35 cellular contexts compared by ENCODE assay signal in the genomic region with DNA sequence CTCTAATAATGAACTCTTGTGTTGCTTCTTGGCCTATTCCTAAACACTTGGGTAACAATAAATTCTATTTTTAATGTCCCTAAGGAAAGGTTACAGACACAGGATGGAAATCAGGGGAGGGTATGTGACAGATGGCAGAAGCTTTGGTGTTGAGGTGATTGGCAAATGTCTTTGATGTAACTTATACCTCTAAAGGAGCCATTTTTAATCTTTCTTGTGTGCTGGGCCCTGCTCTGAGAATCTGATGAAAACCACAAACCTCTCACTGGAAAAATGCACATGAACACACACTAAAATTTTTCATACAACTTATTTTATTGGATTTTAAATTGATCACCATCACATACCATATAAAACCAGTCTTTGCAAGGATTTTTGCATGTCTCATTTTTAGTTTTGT.
"Had no signal": no experiment of that assay in that cellular context is flagged by ENCODE, and none has a peak within 500 bp of the region (broad histone marks: within the 10 kb centered on the region; RNA-seq: fewer than 3 reads in every experiment).

No MANE protein-coding gene starts in this region.

- H3K9me3 ChIP-seq: ascending aorta, colonic mucosa had no signal

- H3K27me3 ChIP-seq: ascending aorta, cardiac muscle cell, colonic mucosa had no signal

- H3K4me1 Mint-ChIP-seq: brain had no signal

- H3K4me3 ChIP-seq: ascending aorta, cardiac muscle cell, colonic mucosa had no signal

- H3K27ac Mint-ChIP-seq: activated B cell treated with CpG ODN at 0.5 μM for 24 hours; activated CD4-positive, alpha-beta memory T cell treated with anti-CD3 and anti-CD28 coated beads for 36 hours; activated CD4-positive, alpha-beta T cell treated with anti-CD3 and anti-CD28 coated beads, Interleukin-2, amount 10 ng/mL, durations not matched to agents 24 days and 14 days; activated CD8-positive, alpha-beta T cell treated with anti-CD3 and anti-CD28 coated beads for 36 hours; activated naive CD4-positive, alpha-beta T cell treated with anti-CD3 and anti-CD28 coated beads, Interleukin-2, amount 10 ng/mL, durations not matched to agents 7 days and 5 days; activated naive CD4-positive, alpha-beta T cell treated with anti-CD3 and anti-CD28 coated beads, Interleukin-2, amount 50 U/mL, for 24 hours; activated naive CD8-positive, alpha-beta T cell; activated naive CD8-positive, alpha-beta T cell treated with anti-CD3 and anti-CD28 coated beads, Interleukin-2, amount 10 ng/mL, durations not matched to agents 7 days and 5 days; activated naive CD8-positive, alpha-beta T cell treated with anti-CD3 and anti-CD28 coated beads, Interleukin-2, amount 50 U/mL, for 24 hours; activated T-cell treated with anti-CD3 and anti-CD28 coated beads, Interleukin-2, amount 50 U/mL, for 72 hours; activated T-helper 2 cell treated with anti-CD3 and anti-CD28 coated beads, Interferon-gamma antibody, Interleukin-2, Interleukin-4, amounts not matched to agents 10 μg/mL and 5 μg/mL and 100 μg/mL, durations not matched to agents 14 hours and 24 hours and 36 hours; brain; T-helper 2 cell treated with Interferon-gamma antibody and Interleukin-4, amounts not matched to agents 5 μg/mL and 100 μg/mL, for 36 hours had no signal

- H3K36me3 ChIP-seq: ascending aorta, cardiac muscle cell, colonic mucosa had no signal

- ATAC-seq: activated CD8-positive, alpha-beta T cell treated with anti-CD3 and anti-CD28 coated beads for 36 hours; activated naive CD8-positive, alpha-beta T cell treated with anti-CD3 and anti-CD28 coated beads, Interleukin-2, amount 50 U/mL, for 24 hours; activated T-cell treated with anti-CD3 and anti-CD28 coated beads, Interleukin-2, amount 50 U/mL, for 4 hours; activated T-cell treated with anti-CD3 and anti-CD28 coated beads, Interleukin-2, amount 50 U/mL, for 72 hours had no signal

- H3K27me3 Mint-ChIP-seq: activated B cell treated with CpG ODN at 0.5 μM for 24 hours; activated CD4-positive, alpha-beta memory T cell treated with anti-CD3 and anti-CD28 coated beads for 36 hours; activated CD4-positive, alpha-beta T cell treated with anti-CD3 and anti-CD28 coated beads, Interleukin-2, amount 10 ng/mL, durations not matched to agents 24 days and 14 days; activated CD8-positive, alpha-beta T cell treated with anti-CD3 and anti-CD28 coated beads for 36 hours; activated naive CD4-positive, alpha-beta T cell treated with anti-CD3 and anti-CD28 coated beads, Interleukin-2, amount 10 ng/mL, durations not matched to agents 7 days and 5 days; activated naive CD4-positive, alpha-beta T cell treated with anti-CD3 and anti-CD28 coated beads, Interleukin-2, amount 50 U/mL, for 24 hours; activated naive CD8-positive, alpha-beta T cell; activated naive CD8-positive, alpha-beta T cell treated with anti-CD3 and anti-CD28 coated beads, Interleukin-2, amount 10 ng/mL, durations not matched to agents 7 days and 5 days; activated naive CD8-positive, alpha-beta T cell treated with anti-CD3 and anti-CD28 coated beads, Interleukin-2, amount 50 U/mL, for 24 hours; brain; central memory CD8-positive, alpha-beta T cell had no signal

- H3K27ac ChIP-seq: ascending aorta, cardiac muscle cell, colonic mucosa, VCaP had no signal

- H3K9me3 Mint-ChIP-seq: activated B cell treated with CpG ODN at 0.5 μM for 24 hours; activated naive CD4-positive, alpha-beta T cell treated with anti-CD3 and anti-CD28 coated beads, Interleukin-2, amount 50 U/mL, for 24 hours; activated T-cell treated with anti-CD3 and anti-CD28 coated beads, Interleukin-2, amount 50 U/mL, for 4 hours; central memory CD8-positive, alpha-beta T cell had no signal

- DNase-seq: activated B cell treated with CpG ODN at 0.5 μM for 24 hours; activated CD4-positive, alpha-beta memory T cell treated with anti-CD3 and anti-CD28 coated beads for 36 hours; activated CD4-positive, alpha-beta T cell treated with anti-CD3 and anti-CD28 coated beads for 4 hours; activated CD4-positive, alpha-beta T cell treated with anti-CD3 and anti-CD28 coated beads, Interleukin-2, amount 10 ng/mL, durations not matched to agents 24 days and 14 days; activated CD4-positive, alpha-beta T cell treated with anti-CD3 and anti-CD28 coated beads, Interleukin-2, amount 50 U/mL, for 1 hour; activated CD4-positive, alpha-beta T cell treated with anti-CD3 and anti-CD28 coated beads, Interleukin-2, amount 50 U/mL, for 4 hours; activated CD4-positive, CD25-positive, alpha-beta regulatory T cell treated with anti-CD3 and anti-CD28 coated beads, Interleukin-2, amount 50 U/mL, for 72 hours; activated CD8-positive, alpha-beta memory T cell treated with anti-CD3 and anti-CD28 coated beads, Interleukin-2, amount 50 U/mL, for 4 hours; activated CD8-positive, alpha-beta T cell treated with anti-CD3 and anti-CD28 coated beads for 36 hours; activated effector memory CD4-positive, alpha-beta T cell treated with Interleukin-2 at 50 U/mL for 16 hours; activated gamma-delta T cell; activated naive CD4-positive, alpha-beta T cell treated with anti-CD3 and anti-CD28 coated beads, Interleukin-2, amount 10 ng/mL, durations not matched to agents 7 days and 5 days; activated naive CD4-positive, alpha-beta T cell treated with Interleukin-2 at 50 U/mL for 16 hours; activated naive CD8-positive, alpha-beta T cell treated with anti-CD3 and anti-CD28 coated beads, Interleukin-2, amount 10 ng/mL, durations not matched to agents 7 days and 5 days; activated naive CD8-positive, alpha-beta T cell treated with anti-CD3 and anti-CD28 coated beads, Interleukin-2, amount 50 U/mL, for 24 hours; activated T-cell treated with anti-CD3 and anti-CD28 coated beads for 4 hours; activated T-cell treated with anti-CD3 and anti-CD28 coated beads, Interleukin-2, amount 50 U/mL, for 1 hour; activated T-cell treated with anti-CD3 and anti-CD28 coated beads, Interleukin-2, amount 50 U/mL, for 4 hours; activated T-cell treated with anti-CD3 and anti-CD28 coated beads, Interleukin-2, amount 50 U/mL, for 72 hours; amygdala; anterior cingulate cortex; caudate nucleus; cerebellar nuclear complex; colonic mucosa; cortex of kidney; T-helper 9 cell had no signal

- H3K4me3 Mint-ChIP-seq: activated B cell treated with CpG ODN at 0.5 μM for 24 hours; activated CD4-positive, alpha-beta memory T cell treated with anti-CD3 and anti-CD28 coated beads for 36 hours; activated CD4-positive, alpha-beta T cell treated with anti-CD3 and anti-CD28 coated beads, Interleukin-2, amount 10 ng/mL, durations not matched to agents 24 days and 14 days; activated CD8-positive, alpha-beta T cell treated with anti-CD3 and anti-CD28 coated beads for 36 hours; activated naive CD4-positive, alpha-beta T cell treated with anti-CD3 and anti-CD28 coated beads, Interleukin-2, amount 10 ng/mL, durations not matched to agents 7 days and 5 days; activated naive CD4-positive, alpha-beta T cell treated with anti-CD3 and anti-CD28 coated beads, Interleukin-2, amount 50 U/mL, for 24 hours; activated naive CD8-positive, alpha-beta T cell; activated naive CD8-positive, alpha-beta T cell treated with anti-CD3 and anti-CD28 coated beads, Interleukin-2, amount 10 ng/mL, durations not matched to agents 7 days and 5 days; activated naive CD8-positive, alpha-beta T cell treated with anti-CD3 and anti-CD28 coated beads, Interleukin-2, amount 50 U/mL, for 24 hours; activated T-cell treated with anti-CD3 and anti-CD28 coated beads, Interleukin-2, amount 50 U/mL, for 4 hours; activated T-cell treated with anti-CD3 and anti-CD28 coated beads, Interleukin-2, amount 50 U/mL, for 72 hours; brain; central memory CD8-positive, alpha-beta T cell; T-helper 2 cell treated with Interferon-gamma antibody and Interleukin-4, amounts not matched to agents 5 μg/mL and 100 μg/mL, for 36 hours had no signal
